Comparison of ENCODE assay signal across 1 cellular context in the genomic region with DNA sequence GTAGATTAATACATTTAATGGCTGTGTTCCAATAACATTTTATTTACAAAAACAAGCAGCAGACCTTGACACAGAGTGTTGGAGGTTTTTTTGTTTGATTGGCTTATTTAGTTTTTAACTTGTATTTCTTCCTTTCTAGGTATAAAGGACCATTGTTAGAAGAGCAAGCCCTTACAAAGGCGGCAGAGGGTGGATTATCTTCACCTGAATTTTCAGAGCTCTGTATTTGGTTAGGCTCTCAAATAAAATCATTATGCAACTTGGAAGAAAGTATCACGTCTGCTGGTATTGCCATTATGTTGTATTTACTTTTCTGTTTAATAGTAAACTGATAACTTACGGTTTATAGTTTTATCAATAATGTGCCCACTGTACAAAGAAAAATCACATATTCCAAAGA.
TF ChIP-seq lines count a peak whose summit lies in the region.

No MANE protein-coding gene starts in this region.

TF ChIP-seq in HepG2, 621 proteins besides CTCF, POLR2A, EP300 and RAD21:
- TF ChIP-seq, protein P1, sequence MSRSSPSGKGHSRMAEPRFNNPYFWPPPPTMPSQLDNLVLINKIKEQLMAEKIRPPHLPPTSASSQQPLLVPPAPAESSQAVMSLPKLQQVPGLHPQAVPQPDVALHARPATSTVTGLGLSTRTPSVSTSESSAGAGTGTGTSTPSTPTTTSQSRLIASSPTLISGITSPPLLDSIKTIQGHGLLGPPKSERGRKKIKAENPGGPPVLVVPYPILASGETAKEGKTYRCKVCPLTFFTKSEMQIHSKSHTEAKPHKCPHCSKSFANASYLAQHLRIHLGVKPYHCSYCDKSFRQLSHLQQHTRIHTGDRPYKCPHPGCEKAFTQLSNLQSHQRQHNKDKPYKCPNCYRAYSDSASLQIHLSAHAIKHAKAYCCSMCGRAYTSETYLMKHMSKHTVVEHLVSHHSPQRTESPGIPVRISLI (CRISPR knock-in tag; IDR thresholded peaks at IDR 0.05; ENCODE audit: borderline replicate concordance) = no peak
- no peak for TF ChIP-seq HIVEP1 (CRISPR knock-in tag; IDR thresholded peaks at IDR 0.05)
- TF ChIP-seq, protein P2, sequence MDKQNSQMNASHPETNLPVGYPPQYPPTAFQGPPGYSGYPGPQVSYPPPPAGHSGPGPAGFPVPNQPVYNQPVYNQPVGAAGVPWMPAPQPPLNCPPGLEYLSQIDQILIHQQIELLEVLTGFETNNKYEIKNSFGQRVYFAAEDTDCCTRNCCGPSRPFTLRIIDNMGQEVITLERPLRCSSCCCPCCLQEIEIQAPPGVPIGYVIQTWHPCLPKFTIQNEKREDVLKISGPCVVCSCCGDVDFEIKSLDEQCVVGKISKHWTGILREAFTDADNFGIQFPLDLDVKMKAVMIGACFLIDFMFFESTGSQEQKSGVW (CRISPR knock-in tag; IDR thresholded peaks at IDR 0.05; ENCODE audit: borderline replicate concordance) = no peak
TF ChIP-seq in HepG2: peak in this region for 0.
